In the genomic region with DNA sequence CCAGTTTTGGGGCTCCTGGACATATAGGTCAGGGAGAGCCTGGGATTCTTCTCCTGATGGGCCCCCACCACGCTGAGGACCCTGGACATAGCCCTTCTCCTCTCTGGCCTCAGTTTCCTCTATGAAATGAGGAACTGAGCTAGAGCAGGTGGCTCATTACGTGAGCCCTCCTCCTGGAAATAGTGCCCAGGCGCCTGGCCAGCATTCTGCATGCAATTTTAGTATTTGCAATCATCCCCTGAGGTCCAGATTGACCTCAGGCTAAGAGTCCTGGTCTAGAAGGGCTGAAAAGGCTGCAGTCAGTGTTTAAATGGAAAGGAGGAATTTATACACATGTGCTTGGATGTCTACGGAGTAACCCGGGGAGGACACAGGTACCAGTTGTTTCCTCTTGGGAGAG, we compare ENCODE assay signal across 27 cellular contexts. TPM values are rescaled to one million over a fixed set of nuclear protein-coding genes. Genes with fewer than 3 reads are reported as not detected.
"Had no signal": no experiment of that assay in that cellular context is flagged by ENCODE, and none has a peak within 500 bp of the region (broad histone marks: within the 10 kb centered on the region; RNA-seq: fewer than 3 reads in every experiment).

No MANE protein-coding gene starts in this region.

- H3K27ac ChIP-seq: esophagus squamous epithelium, gastrocnemius medialis, heart left ventricle, sigmoid colon, stomach, thoracic aorta, upper lobe of right lung had no signal

- H3K4me3 ChIP-seq: esophagus squamous epithelium, gastrocnemius medialis, heart left ventricle, mucosa of descending colon, sigmoid colon, smooth muscle cell, stomach, thoracic aorta, upper lobe of right lung had no signal

- H3K36me3 ChIP-seq: esophagus squamous epithelium, gastrocnemius medialis, heart left ventricle, sigmoid colon, stomach, thoracic aorta, upper lobe of right lung had no signal

- H3K4me1 ChIP-seq: esophagus squamous epithelium, gastrocnemius medialis, heart left ventricle, sigmoid colon, stomach, upper lobe of right lung had no signal

- H3K9me3 ChIP-seq: esophagus squamous epithelium, gastrocnemius medialis, heart left ventricle, mucosa of descending colon, sigmoid colon, stomach, thoracic aorta, upper lobe of right lung had no signal

- DNase-seq: activated CD4-positive, alpha-beta memory T cell treated with anti-CD3 and anti-CD28 coated beads, Interleukin-2, amount 10 ng/mL, durations not matched to agents 7 days and 5 days; activated CD4-positive, alpha-beta T cell treated with anti-CD3 and anti-CD28 coated beads, Interleukin-2, amount 10 ng/mL, durations not matched to agents 24 days and 14 days; activated effector memory CD4-positive, alpha-beta T cell treated with Interleukin-2 at 50 U/mL for 16 hours; activated naive CD4-positive, alpha-beta T cell treated with anti-CD3 and anti-CD28 coated beads for 36 hours; activated naive CD8-positive, alpha-beta T cell treated with anti-CD3 and anti-CD28 coated beads, Interleukin-2, amount 10 ng/mL, durations not matched to agents 7 days and 5 days; activated T-cell treated with anti-CD3 and anti-CD28 coated beads, Interleukin-2, amount 50 U/mL, for 72 hours; amniotic stem cell; effector memory CD8-positive, alpha-beta T cell; esophagus squamous epithelium; gastrocnemius medialis; heart left ventricle; islet precursor cell; left colon; mesendoderm; mucosa of descending colon; retina; sigmoid colon; stimulated activated CD4-positive, alpha-beta T cell treated with anti-CD3 and anti-CD28 coated beads, Interleukin-15, amount 100 ng/mL, for 24 hours; stomach; upper lobe of right lung had no signal

- ATAC-seq: activated T-cell treated with anti-CD3 and anti-CD28 coated beads, Interleukin-2, amount 50 U/mL, for 72 hours; effector memory CD8-positive, alpha-beta T cell; gastrocnemius medialis; heart left ventricle; left colon; mucosa of descending colon; upper lobe of right lung had no signal

- H3K4me2 ChIP-seq: smooth muscle cell had no signal

RNA-seq across cellular contexts. Expression of a gene that starts 33.6 kb away (rescaled TPM):
- total RNA-seq: activated CD4-positive, alpha-beta memory T cell treated with anti-CD3 and anti-CD28 coated beads, Interleukin-2, amount 10 ng/mL, durations not matched to agents 7 days and 5 days; activated CD4-positive, alpha-beta T cell treated with anti-CD3 and anti-CD28 coated beads, Interleukin-2, amount 10 ng/mL, durations not matched to agents 24 days and 14 days; activated naive CD4-positive, alpha-beta T cell treated with anti-CD3 and anti-CD28 coated beads for 36 hours; activated naive CD8-positive, alpha-beta T cell treated with anti-CD3 and anti-CD28 coated beads, Interleukin-2, amount 10 ng/mL, durations not matched to agents 7 days and 5 days; activated T-cell treated with anti-CD3 and anti-CD28 coated beads, Interleukin-2, amount 50 U/mL, for 72 hours; chondrocyte; dermis microvascular lymphatic vessel endothelial cell; gastrocnemius medialis; left colon; mucosa of descending colon; omental fat pad; sigmoid colon; smooth muscle cell; stomach; T-helper 2 cell treated with Interferon-gamma antibody and Interleukin-4, amounts not matched to agents 100 ng/mL and 5 ng/mL, for 36 hours; thoracic aorta; upper lobe of right lung had no signal
- polyA plus RNA-seq: heart left ventricle, neural cell, sigmoid colon, smooth muscle cell had no signal
